ENCODE assay signal across 24 cellular contexts in the genomic region with DNA sequence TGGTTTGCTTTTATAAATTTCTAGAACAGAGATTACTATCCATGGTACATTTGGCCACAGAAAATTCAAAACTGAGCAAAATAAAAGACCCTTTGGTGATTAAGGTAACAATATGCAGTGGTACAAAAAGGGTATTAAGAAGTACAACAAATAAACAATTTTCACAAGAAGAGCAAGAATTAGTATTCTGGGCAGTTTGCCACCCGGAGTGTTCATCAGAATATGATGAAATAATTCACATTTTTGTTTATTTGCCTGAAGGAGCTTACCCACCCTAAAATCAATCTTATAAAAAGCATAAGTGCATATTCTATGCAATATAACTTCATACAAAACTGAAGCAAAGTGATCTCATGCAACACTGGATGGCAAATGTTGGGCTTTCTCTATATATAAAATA.
"Had no signal": no experiment of that assay in that cellular context is flagged by ENCODE, and none has a peak within 500 bp of the region (broad histone marks: within the 10 kb centered on the region; RNA-seq: fewer than 3 reads in every experiment).

No MANE protein-coding gene starts in this region.

- ATAC-seq: heart right ventricle; left ventricle myocardium superior; right lobe of liver; stimulated activated effector memory CD8-positive, alpha-beta T cell treated with anti-CD3 and anti-CD28 coated beads, Interleukin-12 subunit alpha, Interleukin-12 subunit beta, amount 100 ng/mL, for 72 hours; T-helper 17 cell had no signal

- H3K9me3 ChIP-seq: heart right ventricle, neutrophil, right lobe of liver, thoracic aorta, uterus had no signal

- H3K27ac ChIP-seq: brain microvascular endothelial cell, esophagus muscularis mucosa, heart right ventricle, neutrophil, right lobe of liver, skin epidermis, thoracic aorta, uterus had no signal

- H3K27me3 ChIP-seq: brain microvascular endothelial cell, esophagus muscularis mucosa, heart right ventricle, neutrophil, right lobe of liver, uterus had no signal

- DNase-seq: activated CD4-positive, alpha-beta memory T cell treated with anti-CD3 and anti-CD28 coated beads for 36 hours; activated CD4-positive, alpha-beta T cell treated with anti-CD3 and anti-CD28 coated beads, Interleukin-2, amount 10 ng/mL, durations not matched to agents 24 days and 14 days; activated CD4-positive, CD25-positive, alpha-beta regulatory T cell treated with anti-CD3 and anti-CD28 coated beads, Interleukin-2, amount 50 U/mL, for 72 hours; activated CD8-positive, alpha-beta memory T cell treated with anti-CD3 and anti-CD28 coated beads, Interleukin-2, amount 50 U/mL, for 4 hours; activated effector memory CD4-positive, alpha-beta T cell treated with anti-CD3 and anti-CD28 coated beads, Interleukin-2, amount 50 U/mL, for 16 hours; activated naive CD4-positive, alpha-beta T cell treated with anti-CD3 and anti-CD28 coated beads for 36 hours; activated naive CD8-positive, alpha-beta T cell treated with anti-CD3 and anti-CD28 coated beads for 36 hours; activated T-cell treated with anti-CD3 and anti-CD28 coated beads, Interleukin-2, amount 50 U/mL, for 1 hour; amniotic stem cell; brain microvascular endothelial cell; caudate nucleus; foreskin melanocyte; heart right ventricle; left ventricle myocardium superior; right lobe of liver; stimulated activated CD4-positive, alpha-beta T cell treated with anti-CD3 and anti-CD28 coated beads, Interleukin-4, amount 100 ng/mL, for 24 hours; T-helper 17 cell; T1000; uterus had no signal

- H3K36me3 ChIP-seq: brain microvascular endothelial cell, esophagus muscularis mucosa, heart right ventricle, neutrophil, right lobe of liver, thoracic aorta, uterus had no signal

- H3K4me3 ChIP-seq: esophagus muscularis mucosa, heart right ventricle, right lobe of liver, skin epidermis, thoracic aorta, uterus had no signal

- H3K4me1 ChIP-seq: heart right ventricle, right lobe of liver, uterus had no signal
